In genomic region chr16:27319257-27319965, GRCh38 we compare ENCODE assay signal across 9 cellular contexts. TPM values are rescaled to one million over a fixed set of nuclear protein-coding genes. Genes with fewer than 3 reads are reported as not detected.
DNase-seq lines count a peak whose midpoint lies in the region; ATAC-seq and TF ChIP-seq lines count a peak whose summit lies in the region.
"Had no signal": no experiment of that assay in that cellular context is flagged by ENCODE, and none has a peak within 500 bp of the region (broad histone marks: within the 10 kb centered on the region; RNA-seq: fewer than 3 reads in every experiment).

No MANE protein-coding gene starts in this region.

- ATAC-seq in CD4-positive, CD25-positive, alpha-beta regulatory T cell (ENCODE audit: low read depth in 2 of 2): no peak
- ATAC-seq in natural killer cell treated with Interleukin-12 subunit alpha and Interleukin-12 subunit beta and Interleukin-15 and Interleukin-18, amount 100 ng/mL, for 72 hours: no peak
- ATAC-seq in left lobe of liver (no peak), PC-3 (no peak)

- H3K9ac ChIP-seq in PC-3 (ENCODE audit: low read length): no peak overlapping the region

- H3K27me3 ChIP-seq in CD4-positive, CD25-positive, alpha-beta regulatory T cell (ENCODE audit: control insufficient read depth, insufficient read depth, low read length): no peaks in the 10 kb centered on the region
- H3K27me3 ChIP-seq in BE2C (peaks cover 11% of the 10 kb centered on the region), PC-3 (ENCODE audit: low read length) (no peaks in the 10 kb centered on the region)

- CTCF ChIA-PET in PC-3 (lab: Charles Lee): no interaction called here

- H3K79me2 ChIP-seq in PC-3 (ENCODE audit: low read length): peaks cover 95% of the 10 kb centered on the region

- H3K27me3 Mint-ChIP-seq in CD4-positive, CD25-positive, alpha-beta regulatory T cell: no peaks in the 10 kb centered on the region
- no peaks in the 10 kb centered on the region for H3K27me3 Mint-ChIP-seq in natural killer cell treated with Interleukin-12 subunit alpha and Interleukin-12 subunit beta and Interleukin-15 and Interleukin-18, amount 100 ng/mL, for 72 hours

- TF ChIP-seq CTCF in coronary artery (IDR thresholded peaks at IDR 0.05) (no peak), BE2C (IDR thresholded peaks at IDR 0.05; ENCODE audit: low read depth, low read length) (no peak), PC-3 (conservative IDR thresholded peaks at IDR 0.05; ENCODE audit: low read depth, low read length) (no peak)

- H3K36me3 Mint-ChIP-seq in CD4-positive, CD25-positive, alpha-beta regulatory T cell: peaks cover 10% of the 10 kb centered on the region
- peaks cover 11% of the 10 kb centered on the region for H3K36me3 Mint-ChIP-seq in natural killer cell treated with Interleukin-12 subunit alpha and Interleukin-12 subunit beta and Interleukin-15 and Interleukin-18, amount 100 ng/mL, for 72 hours

- no peaks in the 10 kb centered on the region for H3K9me3 ChIP-seq in CD4-positive, CD25-positive, alpha-beta regulatory T cell (ENCODE audit: control insufficient read depth in 2 of 2, low read length in 2 of 2)
- H3K9me3 ChIP-seq in BE2C: no peaks in the 10 kb centered on the region
- no peaks in the 10 kb centered on the region for H3K9me3 ChIP-seq in PC-3 (ENCODE audit: low read length)

- no peaks in the 10 kb centered on the region for H4K20me1 ChIP-seq in PC-3 (ENCODE audit: low read length)

- POLR2A ChIA-PET in PC-3 (lab: Charles Lee; ENCODE audit: unreplicated experiment): no interaction called here

- no peak overlapping the region for H3K4me2 ChIP-seq in PC-3 (ENCODE audit: low read length)

- peaks cover 21 to 95% (median 72%) of the 10 kb centered on the region in 4 donors for H3K4me1 Mint-ChIP-seq in CD4-positive, CD25-positive, alpha-beta regulatory T cell
- peaks cover 72 to 76% of the 10 kb centered on the region in 2 donors for H3K4me1 Mint-ChIP-seq in natural killer cell treated with Interleukin-12 subunit alpha and Interleukin-12 subunit beta and Interleukin-15 and Interleukin-18, amount 100 ng/mL, for 72 hours (ENCODE audit: low read depth in 2 of 2)

- peaks cover 7% of the 10 kb centered on the region for H3F3A ChIP-seq in PC-3 (ENCODE audit: low read length, unreplicated experiment)

- no TSS peak for BruUV-seq in PC-3 (replicated peaks; lab: Mats Ljungman, UMichigan)

- no peaks in the 10 kb centered on the region for H3K9me3 Mint-ChIP-seq in CD4-positive, CD25-positive, alpha-beta regulatory T cell
- no peaks in the 10 kb centered on the region for H3K9me3 Mint-ChIP-seq in natural killer cell treated with Interleukin-12 subunit alpha and Interleukin-12 subunit beta and Interleukin-15 and Interleukin-18, amount 100 ng/mL, for 72 hours

- peaks cover 75% of the 10 kb centered on the region for H3K4me1 ChIP-seq in CD4-positive, CD25-positive, alpha-beta regulatory T cell (ENCODE audit: control insufficient read depth, insufficient read depth, low read length, poor library complexity, severe bottlenecking)
- H3K4me1 ChIP-seq in BE2C (no peaks in the 10 kb centered on the region), PC-3 (ENCODE audit: insufficient read depth, low read length) (peaks cover 72% of the 10 kb centered on the region)

- H3K36me3 ChIP-seq in CD4-positive, CD25-positive, alpha-beta regulatory T cell (ENCODE audit: control insufficient read depth, insufficient read depth, low read length): peaks cover 3% of the 10 kb centered on the region
- H3K36me3 ChIP-seq in BE2C: no peaks in the 10 kb centered on the region
- no peaks in the 10 kb centered on the region for H3K36me3 ChIP-seq in PC-3 (ENCODE audit: low read depth, low read length)

- peak overlapping the region; percentile 91 to 100 (median 97) for H3K27ac Mint-ChIP-seq in CD4-positive, CD25-positive, alpha-beta regulatory T cell
- H3K27ac Mint-ChIP-seq in natural killer cell treated with Interleukin-12 subunit alpha and Interleukin-12 subunit beta and Interleukin-15 and Interleukin-18, amount 100 ng/mL, for 72 hours: peak overlapping the region; percentile 95 to 97

- intact Hi-C loops in PC-3 (cut with micrococcal nuclease): loop anchor here (5.0 to 10.0 kb wide), 2 partner anchors 48 to 55 kb away; partner anchors contain the start of gene NSMCE1

- peak overlapping the region; percentile 91 for H3K4me3 ChIP-seq in CD4-positive, CD25-positive, alpha-beta regulatory T cell (ENCODE audit: low read depth, low read length)
- H3K4me3 ChIP-seq in coronary artery (no peak overlapping the region), BE2C (ENCODE audit: low read depth, low read length) (no peak overlapping the region), PC-3 (ENCODE audit: low read length) (no peak overlapping the region)

- no peaks in the 10 kb centered on the region for H3K9me2 ChIP-seq in PC-3 (replicated peaks; ENCODE audit: low read length)

- peak in 2 of 3 donors; percentile 12 to 47 for DNase-seq in CD4-positive, CD25-positive, alpha-beta regulatory T cell
- DNase-seq in NCI-H146 (lab: John Stamatoyannopoulos, UW) (peak; percentile 70), coronary artery (ENCODE audit: low spot score) (peak; percentile 40), BE2C (no peak), left lobe of liver (ENCODE audit: low spot score) (no peak), PC-3 (no peak)
- DNase-seq in natural killer cell treated with Interleukin-12 subunit alpha and Interleukin-12 subunit beta and Interleukin-15 and Interleukin-18, amount 100 ng/mL, for 72 hours (ENCODE audit: low spot score): no peak
- no peak for DNase-seq in NK-92 treated with Interleukin-12 subunit alpha and Interleukin-12 subunit beta, amount 100 ng/mL, for 24 hours (lab: John Stamatoyannopoulos, UW)
- DNase-seq: NCI-H226 had no signal

- peak overlapping the region; percentile 94 for H3K27ac ChIP-seq in CD4-positive, CD25-positive, alpha-beta regulatory T cell (ENCODE audit: insufficient read depth, low read length, poor library complexity, severe bottlenecking)
- peak overlapping the region; percentile 72 to 94 for H3K27ac ChIP-seq in coronary artery
- no peak overlapping the region for H3K27ac ChIP-seq in PC-3 (ENCODE audit: low read length)

- H3K4me3 Mint-ChIP-seq in CD4-positive, CD25-positive, alpha-beta regulatory T cell: peak overlapping the region; percentile 85 to 99 (median 95)
- H3K4me3 Mint-ChIP-seq in natural killer cell treated with Interleukin-12 subunit alpha and Interleukin-12 subunit beta and Interleukin-15 and Interleukin-18, amount 100 ng/mL, for 72 hours: peak overlapping the region; percentile 98

- no peak overlapping the region for H2AFZ ChIP-seq in PC-3 (ENCODE audit: low read length)

RNA-seq across cellular contexts. Expression of gene IL4R, which starts 5.6 kb away (rescaled TPM):
- 160 TPM for total RNA-seq in CD4-positive, CD25-positive, alpha-beta regulatory T cell
- polyA plus RNA-seq in CD4-positive, CD25-positive, alpha-beta regulatory T cell: 10 to 100 TPM; 21.2 to 32.4 (median 25.8) TPM
- total RNA-seq in natural killer cell treated with Interleukin-12 subunit alpha and Interleukin-12 subunit beta and Interleukin-15 and Interleukin-18, amount 100 ng/mL, for 72 hours: 100 to 1,000 TPM; 213 to 224 TPM
- 0.28 TPM for polyA plus RNA-seq in BE2C (2012; ENCODE audit: insufficient read depth, insufficient read length, low read depth)
- total RNA-seq in left lobe of liver (51.4 TPM), PC-3 (2014; rRNA removed) (25.1 and 32.1 TPM in 2 replicates)

RNA-seq across cellular contexts. Expression of gene NSMCE1, which starts 50.8 kb away (rescaled TPM):
- 40.0 TPM for total RNA-seq in CD4-positive, CD25-positive, alpha-beta regulatory T cell
- 100 to 1,000 TPM; 128 to 156 (median 138) TPM for polyA plus RNA-seq in CD4-positive, CD25-positive, alpha-beta regulatory T cell
- total RNA-seq in natural killer cell treated with Interleukin-12 subunit alpha and Interleukin-12 subunit beta and Interleukin-15 and Interleukin-18, amount 100 ng/mL, for 72 hours: 10 to 100 TPM; 37.7 to 50.4 TPM
- 158 TPM for polyA plus RNA-seq in BE2C (2012; ENCODE audit: insufficient read depth, insufficient read length, low read depth)
- total RNA-seq in left lobe of liver (27.9 TPM), PC-3 (2014; rRNA removed) (25.9 and 32.5 TPM in 2 replicates)

Comparison
In these comparisons a context has a peak if more than half of its experiments do, and no peak if none do; other contexts are left out.
1. DNase-seq: peak in CD4-positive, CD25-positive, alpha-beta regulatory T cell (2 of 3), NCI-H146 (single experiment) and coronary artery (single experiment); none in natural killer cell treated with Interleukin-12 subunit alpha and Interleukin-12 subunit beta and Interleukin-15 and Interleukin-18, amount 100 ng/mL, for 72 hours (single experiment), BE2C (single experiment), NK-92 treated with Interleukin-12 subunit alpha and Interleukin-12 subunit beta, amount 100 ng/mL, for 24 hours (single experiment), left lobe of liver (single experiment) and PC-3 (single experiment).